8 cellular contexts compared by ENCODE assay signal in genomic region chr11:3807856-3808845, GRCh38. TPM values are rescaled to one million over a fixed set of nuclear protein-coding genes. Genes with fewer than 3 reads are reported as not detected.
A peak's percentile ranks its signal among the peaks of the same experiment; 100 is the strongest.
DNase-seq lines count a peak whose midpoint lies in the region; ATAC-seq, FAIRE-seq and TF ChIP-seq lines count a peak whose summit lies in the region.

PGAP2 (plus strand) TSS chr11:3808560; CDS start chr11:3811260, 2,700 bp downstream.

- H2BK20ac ChIP-seq in H1 (ENCODE audit: low read length): no peak within 1 kb of the TSS

- TF ChIP-seq CTCF in H1 (IDR thresholded peaks at IDR 0.05; ENCODE audit: control extremely low read depth in 1 of 3, insufficient read depth in 1 of 3, low read depth in 1 of 3, low read length in 3 of 3): peak; percentile 75 to 89 (median 86)

- H3K4ac ChIP-seq in H1 (replicated peaks; ENCODE audit: insufficient read length, low read depth, low read length): no peak within 1 kb of the TSS

- H2AK5ac ChIP-seq in H1 (ENCODE audit: low read depth, low read length): no peak within 1 kb of the TSS

- peaks cover 0 to 5% of the 10 kb centered on the region in 2 experiments; a peak in 2 of 4 replicates for H3K79me2 ChIP-seq in H1 (ENCODE audit: control insufficient read depth in 1 of 2, insufficient read depth in 2 of 2, low read length in 2 of 2)

- H3K4me1 ChIP-seq in H1 (replicated peaks in 1 of 4; ENCODE audit: control insufficient read depth in 3 of 4, insufficient read depth in 4 of 4, low read length in 3 of 4): peaks cover 0 to 8% (median 5%) of the 10 kb centered on the region in 4 experiments; a peak in 5 of 7 replicates

- H2BK12ac ChIP-seq in H1 (ENCODE audit: low read depth, low read length): no peak within 1 kb of the TSS

- peak within 1 kb of the TSS; percentile 40 for H3K56ac ChIP-seq in H1 (replicated peaks; ENCODE audit: insufficient read length, low read depth, low read length)

- no peak within 1 kb of the TSS for H3K23ac ChIP-seq in H1 (ENCODE audit: insufficient read length)

- POLR2A ChIA-PET in H1 (lab: Charles Lee; ENCODE audit: partially characterized antibody): interaction anchor here (0.6 to 4.3 kb wide), 14 partner anchors 9 to 429 kb away, joined by 3 to 32 read pairs (median 3); partner anchors contain the start of genes NUP98 and ZNF195

- H3K23me2 ChIP-seq in H1 (ENCODE audit: low read depth, low read length): peaks cover 2% of the 10 kb centered on the region; the same call in 1 of the 2 replicates

- H2BK120ac ChIP-seq in H1 (replicated peaks; ENCODE audit: low read depth, low read length): no peak within 1 kb of the TSS

- peak in 1 of 2 experiments; percentile 61; a peak in 2 of 3 replicates for TF ChIP-seq POLR2A in H1 (IDR thresholded peaks at IDR 0.05; ENCODE audit: control extremely low read depth in 1 of 2, low read depth in 2 of 2, low read length in 2 of 2)

- peak within 1 kb of the TSS; percentile 93 for H2AFZ ChIP-seq in H1 (ENCODE audit: low read length)

- 2% methylated on average over 30 of the region's 53 CpGs; no CpG with 5 or more reads in 1 of the 2 experiments for whole genome bisulfite sequencing in H1 (ENCODE audit: extremely low coverage in 1 of 2, insufficient coverage in 1 of 2, insufficient read length in 1 of 2, insufficient replicate concordance in 2 of 2, low coverage in 1 of 2, low lambda C conversion rate in 2 of 2, missing lambda C conversion rate in 1 of 2), 2 experiments

- peak within 1 kb of the TSS; percentile 93 for H3K18ac ChIP-seq in H1 (ENCODE audit: extremely low read depth, low read length)

- peak within 1 kb of the TSS; percentile 47 to 91 for H3K4me2 ChIP-seq in H1 (ENCODE audit: insufficient read depth in 1 of 2, low read depth in 2 of 2, low read length in 2 of 2)

- ATAC-seq in GM18498 (IDR thresholded peaks at IDR 0.05; ENCODE audit: unreplicated experiment): peak; percentile 74
- ATAC-seq in HG03066 (IDR thresholded peaks at IDR 0.05; ENCODE audit: low read depth, unreplicated experiment): peak; percentile 81

- H2BK15ac ChIP-seq in H1 (ENCODE audit: low read length): peak within 1 kb of the TSS; percentile 77; the same call in 1 of the 2 replicates

- peak within 1 kb of the TSS; percentile 66 to 84 (median 74) for H3K4me3 ChIP-seq in H1 (ENCODE audit: extremely low read depth in 1 of 4, insufficient read depth in 2 of 4, low read depth in 3 of 4, low read length in 4 of 4)

- TF ChIP-seq EP300 in H1 (IDR thresholded peaks at IDR 0.05; ENCODE audit: borderline replicate concordance in 1 of 2, low read depth in 2 of 2, low read length in 2 of 2): no peak

- DNase-seq in A172 (ENCODE audit: low spot score) (peak; percentile 51), NCI-H524 treated with DMSO at 0.1 percent for 48 hours (lab: John Stamatoyannopoulos, UW) (peak; percentile 14), H1 (ENCODE audit: low read depth in 1 of 2, low spot score in 2 of 2) (peak; percentile 54 to 90), medulla oblongata (ENCODE audit: extremely low spot score) (peak; percentile 67)
- peak; percentile 69 to 75 for DNase-seq in activated CD4-positive, alpha-beta T cell treated with anti-CD3 and anti-CD28 coated beads, Interleukin-2, amount 50 U/mL, for 48 hours
- DNase-seq in stimulated activated CD8-positive, alpha-beta memory T cell treated with anti-CD3 and anti-CD28 coated beads, Interleukin-15, amount 100 ng/mL, for 24 hours (ENCODE audit: low read depth): peak; percentile 14

- H4K91ac ChIP-seq in H1 (replicated peaks; ENCODE audit: insufficient read length, low read length): no peak within 1 kb of the TSS

- H3K27me3 ChIP-seq in H1 (replicated peaks in 1 of 4; ENCODE audit: control insufficient read depth in 3 of 4, extremely low read depth in 1 of 4, insufficient read depth in 3 of 4, low read length in 3 of 4): no peaks in the 10 kb centered on the region

- H2BK5ac ChIP-seq in H1 (ENCODE audit: low read depth, low read length): peak within 1 kb of the TSS; percentile 71

- peaks cover 4% of the 10 kb centered on the region for H3K79me1 ChIP-seq in H1 (ENCODE audit: low read depth, low read length)

- CTCF ChIA-PET in H1 (lab: Charles Lee; ENCODE audit: partially characterized antibody): interaction anchor here (0.6 to 10.8 kb wide), 39 partner anchors 12 to 297 kb away, joined by 3 to 81 read pairs (median 5); partner anchors contain the start of genes NUP98, RHOG and STIM1

- peak within 1 kb of the TSS; percentile 60 to 87 (median 73) for H3K9ac ChIP-seq in H1 (replicated peaks in 1 of 4; ENCODE audit: extremely low read depth in 1 of 4, low read depth in 3 of 4, low read length in 3 of 4)

- peak within 1 kb of the TSS; percentile 46; the same call in 1 of the 2 replicates for H3K27ac ChIP-seq in H1 (ENCODE audit: low read depth, low read length)

- no peaks in the 10 kb centered on the region for H3K9me3 ChIP-seq in H1 (ENCODE audit: insufficient read depth in 2 of 2, low read depth in 1 of 2, low read length in 1 of 2)

- peak within 1 kb of the TSS; percentile 43 for H4K8ac ChIP-seq in H1 (ENCODE audit: extremely low read depth, insufficient read depth, low read length)

- H3K14ac ChIP-seq in H1 (ENCODE audit: insufficient read length): peak within 1 kb of the TSS; percentile 6

- H4K20me1 ChIP-seq in H1 (replicated peaks in 1 of 2; ENCODE audit: control insufficient read depth in 1 of 2, insufficient read depth in 2 of 2, low read length in 2 of 2): peaks cover 0 to 2% of the 10 kb centered on the region in 2 experiments

- peak; percentile 62 for FAIRE-seq in H1 (lab: Jason Lieb, UNC)

- peak; percentile 73 to 76 for TF ChIP-seq RAD21 in H1 (IDR thresholded peaks at IDR 0.05 in 1 of 2, conservative IDR thresholded peaks at IDR 0.05 in 1 of 2; ENCODE audit: low read depth in 2 of 2, low read length in 2 of 2)

- H3K36me3 ChIP-seq in H1 (ENCODE audit: control insufficient read depth in 2 of 4, insufficient read depth in 4 of 4, low read length in 3 of 4): no peaks in the 10 kb centered on the region

- H4K5ac ChIP-seq in H1 (ENCODE audit: insufficient read length, low read depth, low read length): peak within 1 kb of the TSS; percentile 75

TF ChIP-seq in H1, 55 proteins besides CTCF, POLR2A, EP300 and RAD21:
- no peak for TF ChIP-seq CHD1 (IDR thresholded peaks at IDR 0.05; ENCODE audit: low read depth, low read length)
- peak; percentile 30; a peak in 2 of 4 replicates for TF ChIP-seq SIN3A (conservative IDR thresholded peaks at IDR 0.05 in 1 of 2, IDR thresholded peaks at IDR 0.05 in 1 of 2; ENCODE audit: low read depth in 1 of 2, low read length in 2 of 2)
- TF ChIP-seq PHF8 (conservative IDR thresholded peaks at IDR 0.05; ENCODE audit: low read depth, low read length): peak; percentile 70; the same call in 1 of the 2 replicates
- TF ChIP-seq GABPA (IDR thresholded peaks at IDR 0.05; ENCODE audit: borderline replicate concordance, insufficient read depth, low read length): no peak
- peak; percentile 89 for TF ChIP-seq ASH2L (IDR thresholded peaks at IDR 0.05; ENCODE audit: low read length)
- peak; percentile 51; the same call in 1 of the 2 replicates for TF ChIP-seq SP1 (IDR thresholded peaks at IDR 0.05; ENCODE audit: low read depth, low read length)
- TF ChIP-seq, protein P1, sequence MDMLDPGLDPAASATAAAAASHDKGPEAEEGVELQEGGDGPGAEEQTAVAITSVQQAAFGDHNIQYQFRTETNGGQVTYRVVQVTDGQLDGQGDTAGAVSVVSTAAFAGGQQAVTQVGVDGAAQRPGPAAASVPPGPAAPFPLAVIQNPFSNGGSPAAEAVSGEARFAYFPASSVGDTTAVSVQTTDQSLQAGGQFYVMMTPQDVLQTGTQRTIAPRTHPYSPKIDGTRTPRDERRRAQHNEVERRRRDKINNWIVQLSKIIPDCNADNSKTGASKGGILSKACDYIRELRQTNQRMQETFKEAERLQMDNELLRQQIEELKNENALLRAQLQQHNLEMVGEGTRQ (IDR thresholded peaks at IDR 0.05; ENCODE audit: low read length): no peak
- peak; percentile 57 for TF ChIP-seq TAF7 (optimal IDR thresholded peaks at IDR 0.05; ENCODE audit: borderline replicate concordance, low read depth, low read length)
- 0 out of 2 replicates have a peak, but pooled peaks have one; percentile 16 for TF ChIP-seq TBP (IDR thresholded peaks at IDR 0.05; ENCODE audit: low read depth, low read length)
- TF ChIP-seq RBBP5 (IDR thresholded peaks at IDR 0.05; ENCODE audit: borderline replicate concordance, low read depth, low read length): peak; percentile 85; the same call in 1 of the 2 replicates
- peak; percentile 97 for TF ChIP-seq KDM4A (IDR thresholded peaks at IDR 0.05; ENCODE audit: low read depth, low read length, severe bottlenecking)
- TF ChIP-seq CREB1 (IDR thresholded peaks at IDR 0.05): peak; percentile 61; the same call in 1 of the 2 replicates
- no peak for TF ChIP-seq RFX5 (IDR thresholded peaks at IDR 0.05; ENCODE audit: borderline replicate concordance, low read depth, low read length)
- peak; percentile 49 for TF ChIP-seq TAF1 (IDR thresholded peaks at IDR 0.05; ENCODE audit: low read depth, low read length)
- TF ChIP-seq ZNF274 (IDR thresholded peaks at IDR 0.05; ENCODE audit: borderline replicate concordance, extremely low read depth, low read length): no peak
- TF ChIP-seq SUZ12 (IDR thresholded peaks at IDR 0.05; ENCODE audit: low read length): no peak

RNA-seq across cellular contexts. Expression of gene PGAP2, which starts in this region (rescaled TPM):
- total RNA-seq in A172 (2014; rRNA removed; shearing (Covaris generic)): 15.4 and 16.6 TPM in 2 replicates
- 56.0 and 56.5 TPM in 2 replicates for total RNA-seq in H1 (2021; fragmentation: NEBNext Ultra II Directional; extraction: Animal tissue kit (Norgen Biotek cat#: 25700))
- 106 and 111 TPM in 2 replicates for polyA plus RNA-seq in H1 (2011; rRNA removed)
- 68.7 TPM for polyA plus RNA-seq in H1 (2011; cell fraction: cytosol; rRNA removed)
- polyA plus RNA-seq in H1 (2011; cell fraction: nucleus; rRNA removed): 103 TPM
- 53.7 to 85.1 TPM (median 73.2 TPM) in 4 replicates for polyA plus RNA-seq in H1 (2012, experiment 1 of 2)
- 79.9 TPM for polyA plus RNA-seq in H1 (2012, experiment 2 of 2)
- polyA plus RNA-seq in H1 (2013, experiment 1 of 2): 63.9 TPM
- 71.3 TPM for polyA plus RNA-seq in H1 (2013, experiment 2 of 2)
- 82.7 and 110 TPM in 2 replicates for polyA minus RNA-seq in H1 (2011; rRNA and poly(A)+ RNA removed)
- 38.8 TPM for polyA minus RNA-seq in H1 (2011; cell fraction: cytosol; rRNA and poly(A)+ RNA removed)
- polyA minus RNA-seq in H1 (2011; cell fraction: nucleus; rRNA and poly(A)+ RNA removed): 46.2 TPM

Comparison
In these comparisons a context has a peak if more than half of its experiments do, and no peak if none do; other contexts are left out.
1. Peak in every context shown above with its lines: DNase-seq, ATAC-seq, H3K4me3 ChIP-seq and H3K27ac ChIP-seq.
2. DNase-seq: peak in every context shown above with its lines; median percentile 72 in activated CD4-positive, alpha-beta T cell treated with anti-CD3 and anti-CD28 coated beads, Interleukin-2, amount 50 U/mL, for 48 hours; 72 in H1; 67 in medulla oblongata; 51 in A172; 14 in NCI-H524 treated with DMSO at 0.1 percent for 48 hours; 14 in stimulated activated CD8-positive, alpha-beta memory T cell treated with anti-CD3 and anti-CD28 coated beads, Interleukin-15, amount 100 ng/mL, for 24 hours.